ENCODE assay signal across 8 cellular contexts in genomic region chr2:112690853-112691390, GRCh38. TPM values are rescaled to one million over a fixed set of nuclear protein-coding genes. Genes with fewer than 3 reads are reported as not detected.
DNase-seq lines count a peak whose midpoint lies in the region; ATAC-seq, FAIRE-seq and TF ChIP-seq lines count a peak whose summit lies in the region.

No MANE protein-coding gene starts in this region.

- in situ Hi-C loops in astrocyte of the cerebellum (cut with HindIII; ENCODE audit: low sequenced_read_pairs), result no loop called here

- TF ChIP-seq RAD21 in A549 (conservative IDR thresholded peaks at IDR 0.05 in 1 of 2, IDR thresholded peaks at IDR 0.05 in 1 of 2), result peak; percentile 61 to 71

- FAIRE-seq in A549 (lab: Jason Lieb, UNC), result no peak

- H3K4me1 ChIP-seq in A549, result peaks cover 46% of the 10 kb centered on the region

- DNase-seq in A549 (ENCODE audit: low read depth in 1 of 2, low spot score in 1 of 2) (peak; percentile 48 to 72), LHCN-M2 (ENCODE audit: low read depth) (peak; percentile 75), T-helper 9 cell (peak; percentile 47), astrocyte of the cerebellum (ENCODE audit: low read depth) (no peak), hypothalamus (lab: John Stamatoyannopoulos, UW) (peak in 36 of 51 donors; percentile 8 to 75 (median 36))
- peak; percentile 49 for DNase-seq in stimulated activated CD4-positive, alpha-beta T cell treated with anti-CD3 and anti-CD28 coated beads, Interleukin-12 subunit alpha, Interleukin-12 subunit beta, amount 100 ng/mL, for 4 hours

- TF ChIP-seq CTCF in A549 (IDR thresholded peaks at IDR 0.05) (peak; percentile 53; the same call in 2 of the 3 replicates), astrocyte of the cerebellum (IDR thresholded peaks at IDR 0.05; ENCODE audit: low read depth, low read length, missing control alignments) (peak; percentile 57)

- CTCF ChIA-PET in A549 (lab: Yijun Ruan, JAX), result interaction anchor here (0.6 to 16.4 kb wide), 19 partner anchors 9 to 482 kb away, joined by 3 to 116 read pairs (median 6); no protein-coding TSS in a partner anchor

- peak; percentile 58 to 68 for ATAC-seq in A549
- peak; percentile 56 for ATAC-seq in GM18502 (IDR thresholded peaks at IDR 0.05; ENCODE audit: poor library complexity, unreplicated experiment)
- no peak for ATAC-seq in GM21737 (IDR thresholded peaks at IDR 0.05; ENCODE audit: unreplicated experiment)

- H3K4me2 ChIP-seq in A549, result peak overlapping the region; percentile 67

- 31% methylated on average over 9 of the region's 9 CpGs for WGBS in A549 (ENCODE audit: missing lambda C conversion rate)

- TF ChIP-seq POLR2A in A549 (IDR thresholded peaks at IDR 0.05; ENCODE audit: low read length), result no peak

- POLR2A ChIA-PET in A549 (lab: Yijun Ruan, JAX), result interaction anchor here (0.9 to 1.1 kb wide), 2 partner anchors 45 to 64 kb away, joined by 3 read pairs; partner anchors contain the start of gene SLC20A1

- H3K27ac ChIP-seq in A549, result peak overlapping the region; percentile 93 to 94

- no peak overlapping the region for H3K4me3 ChIP-seq in A549
- H3K4me3 ChIP-seq in astrocyte of the cerebellum (ENCODE audit: low read depth, low read length), result no peak overlapping the region

- H3K9me3 ChIP-seq in A549, result no peaks in the 10 kb centered on the region

- TF ChIP-seq EP300 in A549 (IDR thresholded peaks at IDR 0.05), result no peak

TF ChIP-seq in A549, 52 proteins besides CTCF, POLR2A, EP300 and RAD21:
- TF ChIP-seq JUN (IDR thresholded peaks at IDR 0.05) (no peak), HOXB5 (CRISPR knock-in tag; IDR thresholded peaks at IDR 0.05) (0 out of 2 replicates have a peak, but pooled peaks have one; percentile 25), SMC3 (IDR thresholded peaks at IDR 0.05) (peak; percentile 61), KDM5A (IDR thresholded peaks at IDR 0.05) (peak; percentile 50; the same call in 1 of the 2 replicates), MAFK (IDR thresholded peaks at IDR 0.05; ENCODE audit: partially characterized antibody) (no peak)
- TF ChIP-seq, protein P1, sequence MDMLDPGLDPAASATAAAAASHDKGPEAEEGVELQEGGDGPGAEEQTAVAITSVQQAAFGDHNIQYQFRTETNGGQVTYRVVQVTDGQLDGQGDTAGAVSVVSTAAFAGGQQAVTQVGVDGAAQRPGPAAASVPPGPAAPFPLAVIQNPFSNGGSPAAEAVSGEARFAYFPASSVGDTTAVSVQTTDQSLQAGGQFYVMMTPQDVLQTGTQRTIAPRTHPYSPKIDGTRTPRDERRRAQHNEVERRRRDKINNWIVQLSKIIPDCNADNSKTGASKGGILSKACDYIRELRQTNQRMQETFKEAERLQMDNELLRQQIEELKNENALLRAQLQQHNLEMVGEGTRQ (IDR thresholded peaks at IDR 0.05), result peak; percentile 81
- TF ChIP-seq, protein P2, sequence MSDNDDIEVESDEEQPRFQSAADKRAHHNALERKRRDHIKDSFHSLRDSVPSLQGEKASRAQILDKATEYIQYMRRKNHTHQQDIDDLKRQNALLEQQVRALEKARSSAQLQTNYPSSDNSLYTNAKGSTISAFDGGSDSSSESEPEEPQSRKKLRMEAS (IDR thresholded peaks at IDR 0.05), result peak; percentile 49; the same call in 1 of the 2 replicates
- TF ChIP-seq, protein P3, sequence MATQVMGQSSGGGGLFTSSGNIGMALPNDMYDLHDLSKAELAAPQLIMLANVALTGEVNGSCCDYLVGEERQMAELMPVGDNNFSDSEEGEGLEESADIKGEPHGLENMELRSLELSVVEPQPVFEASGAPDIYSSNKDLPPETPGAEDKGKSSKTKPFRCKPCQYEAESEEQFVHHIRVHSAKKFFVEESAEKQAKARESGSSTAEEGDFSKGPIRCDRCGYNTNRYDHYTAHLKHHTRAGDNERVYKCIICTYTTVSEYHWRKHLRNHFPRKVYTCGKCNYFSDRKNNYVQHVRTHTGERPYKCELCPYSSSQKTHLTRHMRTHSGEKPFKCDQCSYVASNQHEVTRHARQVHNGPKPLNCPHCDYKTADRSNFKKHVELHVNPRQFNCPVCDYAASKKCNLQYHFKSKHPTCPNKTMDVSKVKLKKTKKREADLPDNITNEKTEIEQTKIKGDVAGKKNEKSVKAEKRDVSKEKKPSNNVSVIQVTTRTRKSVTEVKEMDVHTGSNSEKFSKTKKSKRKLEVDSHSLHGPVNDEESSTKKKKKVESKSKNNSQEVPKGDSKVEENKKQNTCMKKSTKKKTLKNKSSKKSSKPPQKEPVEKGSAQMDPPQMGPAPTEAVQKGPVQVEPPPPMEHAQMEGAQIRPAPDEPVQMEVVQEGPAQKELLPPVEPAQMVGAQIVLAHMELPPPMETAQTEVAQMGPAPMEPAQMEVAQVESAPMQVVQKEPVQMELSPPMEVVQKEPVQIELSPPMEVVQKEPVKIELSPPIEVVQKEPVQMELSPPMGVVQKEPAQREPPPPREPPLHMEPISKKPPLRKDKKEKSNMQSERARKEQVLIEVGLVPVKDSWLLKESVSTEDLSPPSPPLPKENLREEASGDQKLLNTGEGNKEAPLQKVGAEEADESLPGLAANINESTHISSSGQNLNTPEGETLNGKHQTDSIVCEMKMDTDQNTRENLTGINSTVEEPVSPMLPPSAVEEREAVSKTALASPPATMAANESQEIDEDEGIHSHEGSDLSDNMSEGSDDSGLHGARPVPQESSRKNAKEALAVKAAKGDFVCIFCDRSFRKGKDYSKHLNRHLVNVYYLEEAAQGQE (IDR thresholded peaks at IDR 0.05), result no peak

RNA-seq across cellular contexts. Expression of gene NT5DC4, which starts 29.9 kb away (rescaled TPM):
- polyA plus RNA-seq in A549 (2011; rRNA removed), result not detected in 2 replicates
- not detected in 2 replicates for polyA plus RNA-seq in A549 (2012; cell fraction: cytosol; rRNA removed)
- polyA plus RNA-seq in A549 (2012; cell fraction: nucleus; rRNA removed), result 0.01 TPM in 1 of 2 replicates, not detected in the other
- polyA plus RNA-seq in A549 (2017; fragmentation: RNase III; extraction: RNeasy Plus Mini Kit Qiagen cat#74134 plus additional on column Dnase treatment), result not detected in 3 replicates
- not detected in 2 replicates for polyA minus RNA-seq in A549 (2011; rRNA and poly(A)+ RNA removed)
- total RNA-seq in LHCN-M2 (2014; rRNA removed), result not detected in 2 replicates
- polyA plus RNA-seq in LHCN-M2 (2012), result not detected

RNA-seq across cellular contexts. Expression of gene SLC20A1, which starts 45.2 kb away (rescaled TPM):
- polyA plus RNA-seq in A549 (2011; rRNA removed) (86.8 and 88.7 TPM in 2 replicates), A549 (2017; fragmentation: RNase III; extraction: RNeasy Plus Mini Kit Qiagen cat#74134 plus additional on column Dnase treatment) (71.0 to 83.6 TPM (median 74.3 TPM) in 3 replicates)
- 31.9 and 37.7 TPM in 2 replicates for polyA plus RNA-seq in A549 (2012; cell fraction: cytosol; rRNA removed)
- polyA plus RNA-seq in A549 (2012; cell fraction: nucleus; rRNA removed), result 51.1 and 68.2 TPM in 2 replicates
- 62.7 and 79.1 TPM in 2 replicates for polyA minus RNA-seq in A549 (2011; rRNA and poly(A)+ RNA removed)
- 172 and 186 TPM in 2 replicates for total RNA-seq in LHCN-M2 (2014; rRNA removed)
- polyA plus RNA-seq in LHCN-M2 (2012), result 89.4 TPM
